ENCODE assay signal across 1 cellular context in the genomic region with DNA sequence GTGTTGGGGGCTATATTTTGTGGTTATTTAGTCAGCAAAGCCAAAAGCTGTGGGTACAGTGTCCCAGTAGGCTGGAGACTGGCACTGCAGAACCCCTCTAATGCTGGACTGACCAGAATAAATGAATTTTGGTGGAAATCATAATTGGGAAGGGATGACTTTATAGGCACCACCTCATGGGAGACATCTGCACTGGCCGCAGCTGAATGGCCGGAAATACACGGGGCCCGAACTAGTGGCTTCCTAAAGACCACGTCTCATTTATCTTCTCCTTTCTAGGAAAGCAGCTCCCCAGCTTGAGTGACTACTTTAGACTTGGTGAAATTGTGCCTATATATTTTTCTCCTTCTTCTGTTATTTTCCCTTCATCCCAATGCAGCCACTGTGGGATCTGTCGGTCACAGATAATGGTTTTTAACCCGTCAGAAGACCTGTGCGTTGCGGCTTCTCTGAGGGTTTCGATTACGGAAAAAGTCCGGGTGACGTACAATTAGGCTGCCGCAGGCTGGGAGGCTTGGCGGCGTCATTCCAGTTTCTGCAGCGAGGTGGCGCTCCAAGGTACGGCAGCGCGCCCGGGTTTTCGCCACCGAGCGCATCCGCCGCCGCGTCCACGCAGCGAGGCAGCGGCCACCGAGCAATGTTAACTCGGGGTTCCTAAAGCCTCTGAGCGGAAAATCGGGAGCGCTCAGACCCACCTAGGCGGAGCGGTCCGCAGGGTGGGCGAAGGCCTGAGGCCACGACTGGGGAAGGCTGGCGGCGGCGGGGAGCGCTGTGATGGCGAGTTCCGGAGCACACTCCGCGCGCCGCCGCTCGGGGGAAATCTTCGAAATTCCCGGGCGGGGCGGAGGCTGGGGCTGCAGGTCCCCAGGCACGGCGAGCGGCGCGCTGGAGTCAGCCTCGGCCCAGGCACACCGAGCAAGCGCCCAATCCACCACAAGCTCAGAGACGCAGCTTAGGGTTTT.
TF ChIP-seq lines count a peak whose summit lies in the region.

No MANE protein-coding gene starts in this region.

TF ChIP-seq in GM23338, 12 proteins besides CTCF, POLR2A, EP300 and RAD21 (continued from another document):
- TF ChIP-seq, protein P1, sequence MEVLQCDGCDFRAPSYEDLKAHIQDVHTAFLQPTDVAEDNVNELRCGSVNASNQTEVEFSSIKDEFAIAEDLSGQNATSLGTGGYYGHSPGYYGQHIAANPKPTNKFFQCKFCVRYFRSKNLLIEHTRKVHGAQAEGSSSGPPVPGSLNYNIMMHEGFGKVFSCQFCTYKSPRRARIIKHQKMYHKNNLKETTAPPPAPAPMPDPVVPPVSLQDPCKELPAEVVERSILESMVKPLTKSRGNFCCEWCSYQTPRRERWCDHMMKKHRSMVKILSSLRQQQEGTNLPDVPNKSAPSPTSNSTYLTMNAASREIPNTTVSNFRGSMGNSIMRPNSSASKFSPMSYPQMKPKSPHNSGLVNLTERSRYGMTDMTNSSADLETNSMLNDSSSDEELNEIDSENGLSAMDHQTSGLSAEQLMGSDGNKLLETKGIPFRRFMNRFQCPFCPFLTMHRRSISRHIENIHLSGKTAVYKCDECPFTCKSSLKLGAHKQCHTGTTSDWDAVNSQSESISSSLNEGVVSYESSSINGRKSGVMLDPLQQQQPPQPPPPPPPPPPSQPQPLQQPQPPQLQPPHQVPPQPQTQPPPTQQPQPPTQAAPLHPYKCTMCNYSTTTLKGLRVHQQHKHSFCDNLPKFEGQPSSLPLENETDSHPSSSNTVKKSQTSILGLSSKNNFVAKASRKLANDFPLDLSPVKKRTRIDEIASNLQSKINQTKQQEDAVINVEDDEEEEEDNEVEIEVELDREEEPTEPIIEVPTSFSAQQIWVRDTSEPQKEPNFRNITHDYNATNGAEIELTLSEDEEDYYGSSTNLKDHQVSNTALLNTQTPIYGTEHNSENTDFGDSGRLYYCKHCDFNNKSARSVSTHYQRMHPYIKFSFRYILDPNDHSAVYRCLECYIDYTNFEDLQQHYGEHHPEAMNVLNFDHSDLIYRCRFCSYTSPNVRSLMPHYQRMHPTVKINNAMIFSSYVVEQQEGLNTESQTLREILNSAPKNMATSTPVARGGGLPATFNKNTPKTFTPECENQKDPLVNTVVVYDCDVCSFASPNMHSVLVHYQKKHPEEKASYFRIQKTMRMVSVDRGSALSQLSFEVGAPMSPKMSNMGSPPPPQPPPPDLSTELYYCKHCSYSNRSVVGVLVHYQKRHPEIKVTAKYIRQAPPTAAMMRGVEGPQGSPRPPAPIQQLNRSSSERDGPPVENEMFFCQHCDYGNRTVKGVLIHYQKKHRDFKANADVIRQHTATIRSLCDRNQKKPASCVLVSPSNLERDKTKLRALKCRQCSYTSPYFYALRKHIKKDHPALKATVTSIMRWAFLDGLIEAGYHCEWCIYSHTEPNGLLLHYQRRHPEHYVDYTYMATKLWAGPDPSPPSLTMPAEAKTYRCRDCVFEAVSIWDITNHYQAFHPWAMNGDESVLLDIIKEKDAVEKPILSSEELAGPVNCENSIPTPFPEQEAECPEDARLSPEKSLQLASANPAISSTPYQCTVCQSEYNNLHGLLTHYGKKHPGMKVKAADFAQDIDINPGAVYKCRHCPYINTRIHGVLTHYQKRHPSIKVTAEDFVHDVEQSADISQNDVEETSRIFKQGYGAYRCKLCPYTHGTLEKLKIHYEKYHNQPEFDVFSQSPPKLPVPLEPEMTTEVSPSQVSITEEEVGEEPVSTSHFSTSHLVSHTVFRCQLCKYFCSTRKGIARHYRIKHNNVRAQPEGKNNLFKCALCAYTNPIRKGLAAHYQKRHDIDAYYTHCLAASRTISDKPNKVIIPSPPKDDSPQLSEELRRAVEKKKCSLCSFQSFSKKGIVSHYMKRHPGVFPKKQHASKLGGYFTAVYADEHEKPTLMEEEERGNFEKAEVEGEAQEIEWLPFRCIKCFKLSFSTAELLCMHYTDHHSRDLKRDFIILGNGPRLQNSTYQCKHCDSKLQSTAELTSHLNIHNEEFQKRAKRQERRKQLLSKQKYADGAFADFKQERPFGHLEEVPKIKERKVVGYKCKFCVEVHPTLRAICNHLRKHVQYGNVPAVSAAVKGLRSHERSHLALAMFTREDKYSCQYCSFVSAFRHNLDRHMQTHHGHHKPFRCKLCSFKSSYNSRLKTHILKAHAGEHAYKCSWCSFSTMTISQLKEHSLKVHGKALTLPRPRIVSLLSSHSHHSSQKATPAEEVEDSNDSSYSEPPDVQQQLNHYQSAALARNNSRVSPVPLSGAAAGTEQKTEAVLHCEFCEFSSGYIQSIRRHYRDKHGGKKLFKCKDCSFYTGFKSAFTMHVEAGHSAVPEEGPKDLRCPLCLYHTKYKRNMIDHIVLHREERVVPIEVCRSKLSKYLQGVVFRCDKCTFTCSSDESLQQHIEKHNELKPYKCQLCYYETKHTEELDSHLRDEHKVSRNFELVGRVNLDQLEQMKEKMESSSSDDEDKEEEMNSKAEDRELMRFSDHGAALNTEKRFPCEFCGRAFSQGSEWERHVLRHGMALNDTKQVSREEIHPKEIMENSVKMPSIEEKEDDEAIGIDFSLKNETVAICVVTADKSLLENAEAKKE (CRISPR knock-in tag; IDR thresholded peaks at IDR 0.05): no peak
- TF ChIP-seq, protein P2, sequence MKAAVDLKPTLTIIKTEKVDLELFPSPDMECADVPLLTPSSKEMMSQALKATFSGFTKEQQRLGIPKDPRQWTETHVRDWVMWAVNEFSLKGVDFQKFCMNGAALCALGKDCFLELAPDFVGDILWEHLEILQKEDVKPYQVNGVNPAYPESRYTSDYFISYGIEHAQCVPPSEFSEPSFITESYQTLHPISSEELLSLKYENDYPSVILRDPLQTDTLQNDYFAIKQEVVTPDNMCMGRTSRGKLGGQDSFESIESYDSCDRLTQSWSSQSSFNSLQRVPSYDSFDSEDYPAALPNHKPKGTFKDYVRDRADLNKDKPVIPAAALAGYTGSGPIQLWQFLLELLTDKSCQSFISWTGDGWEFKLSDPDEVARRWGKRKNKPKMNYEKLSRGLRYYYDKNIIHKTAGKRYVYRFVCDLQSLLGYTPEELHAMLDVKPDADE (IDR thresholded peaks at IDR 0.05): 0 out of 2 replicates have a peak, but pooled peaks have one; percentile 15
- TF ChIP-seq POLR2AphosphoS5 (IDR thresholded peaks at IDR 0.05; ENCODE audit: low read depth): no peak
- TF ChIP-seq EZH2 (IDR thresholded peaks at IDR 0.05; ENCODE audit: low read depth, unreplicated experiment): peak; percentile 77
- TF ChIP-seq EZH2phosphoT487 (IDR thresholded peaks at IDR 0.05; ENCODE audit: unreplicated experiment): peak; percentile 85
